In genomic region chr15:64153480-64154367, GRCh38 we compare ENCODE assay signal across 8 cellular contexts. TPM values are rescaled to one million over a fixed set of nuclear protein-coding genes. Genes with fewer than 3 reads are reported as not detected.
A peak's percentile ranks its signal among the peaks of the same experiment; 100 is the strongest.
DNase-seq lines count a peak whose midpoint lies in the region; ATAC-seq and TF ChIP-seq lines count a peak whose summit lies in the region.

No MANE protein-coding gene starts in this region.

- intact Hi-C loops in activated B cell treated with CpG ODN at 0.5 μM for 24 hours (cut with micrococcal nuclease): loop anchor here (1.0 to 10.0 kb wide), 13 partner anchors 9 to 1133 kb away; partner anchors contain the start of genes CIAO2A, HERC1, PARP16 and PPIB

- CTCF ChIA-PET in activated B cell treated with CpG ODN at 0.5 μM for 24 hours (lab: Charles Lee): interaction anchor here (0.5 to 3.3 kb wide), 21 partner anchors 9 to 544 kb away, joined by 3 to 37 read pairs (median 5); partner anchors contain the start of genes CIAO2A, PPIB and TRIP4

- H3K9me3 Mint-ChIP-seq in activated B cell treated with CpG ODN at 0.5 μM for 24 hours: no peaks in the 10 kb centered on the region

- no peaks in the 10 kb centered on the region for H3K27me3 Mint-ChIP-seq in activated B cell treated with CpG ODN at 0.5 μM for 24 hours

- peaks cover 69% of the 10 kb centered on the region for H3K4me1 Mint-ChIP-seq in activated B cell treated with CpG ODN at 0.5 μM for 24 hours

- TF ChIP-seq CTCF in activated B cell treated with CpG ODN at 0.5 μM for 24 hours (IDR thresholded peaks at IDR 0.05) (peak; percentile 61), cardiac fibroblast (IDR thresholded peaks at IDR 0.05; ENCODE audit: low read depth, low read length) (peak; percentile 99), kidney epithelial cell (IDR thresholded peaks at IDR 0.05; ENCODE audit: insufficient read depth, low read length, poor library complexity, severe bottlenecking) (peak; percentile 99)

- ATAC-seq in GM19025 (IDR thresholded peaks at IDR 0.05; ENCODE audit: low read depth, unreplicated experiment): peak; percentile 47
- ATAC-seq in HG03196 (IDR thresholded peaks at IDR 0.05; ENCODE audit: unreplicated experiment): peak; percentile 55
- ATAC-seq in activated B cell treated with CpG ODN at 0.5 μM for 24 hours (ENCODE audit: low read depth): peak; percentile 80

- peaks cover 44% of the 10 kb centered on the region for H3K36me3 Mint-ChIP-seq in activated B cell treated with CpG ODN at 0.5 μM for 24 hours (ENCODE audit: low read depth)

- H3K4me3 ChIP-seq in cardiac fibroblast (replicated peaks in 1 of 2; ENCODE audit: low read depth in 2 of 2, low read length in 2 of 2): no peak overlapping the region
- H3K4me3 ChIP-seq in kidney epithelial cell (ENCODE audit: low read depth, low read length): no peak overlapping the region

- H3K4me3 Mint-ChIP-seq in activated B cell treated with CpG ODN at 0.5 μM for 24 hours: peak overlapping the region; percentile 86

- peaks cover 15% of the 10 kb centered on the region for H3K27me3 ChIP-seq in kidney epithelial cell (ENCODE audit: control insufficient read depth, insufficient read depth, low read length)

- H3K36me3 ChIP-seq in kidney epithelial cell (ENCODE audit: control insufficient read depth, insufficient read depth, low read length): peaks cover 4% of the 10 kb centered on the region

- POLR2A ChIA-PET in activated B cell treated with CpG ODN at 0.5 μM for 24 hours (lab: Charles Lee): interaction anchor here (0.6 to 6.9 kb wide), 17 partner anchors 9 to 603 kb away, joined by 3 to 124 read pairs (median 4); partner anchors contain the start of genes CIAO2A, PPIB and SNX1

- peak overlapping the region; percentile 91 for H3K27ac Mint-ChIP-seq in activated B cell treated with CpG ODN at 0.5 μM for 24 hours

- DNase-seq in AG20443 (ENCODE audit: low spot score) (peak; percentile 96), NCI-H345 (lab: John Stamatoyannopoulos, UW) (peak; percentile 86), activated B cell treated with CpG ODN at 0.5 μM for 24 hours (peak; percentile 92), cardiac fibroblast (ENCODE audit: low read depth in 2 of 2) (peak; percentile 87 to 91), kidney epithelial cell (ENCODE audit: low read depth) (peak; percentile 39)
- DNase-seq in stimulated activated CD4-positive, alpha-beta T cell treated with anti-CD3 and anti-CD28 coated beads, Interleukin-1b, Interleukin-23, amount 100 ng/mL, for 24 hours (ENCODE audit: low read depth in 4 of 4, low spot score in 1 of 4): peak; percentile 86 to 92 (median 89)

RNA-seq across cellular contexts. Expression of gene SNX22, which starts 2.2 kb away (rescaled TPM):
- 41.7 and 46.2 TPM in 2 replicates for total RNA-seq in activated B cell treated with CpG ODN at 0.5 μM for 24 hours
- total RNA-seq in kidney epithelial cell: 0.14 and 1.0 TPM in 2 replicates

RNA-seq across cellular contexts. Expression of gene PPIB, which starts 9.1 kb away (rescaled TPM):
- total RNA-seq in activated B cell treated with CpG ODN at 0.5 μM for 24 hours (225 and 227 TPM in 2 replicates), kidney epithelial cell (707 and 736 TPM in 2 replicates)

RNA-seq across cellular contexts. Expression of gene SNX1, which starts 57.9 kb away (rescaled TPM):
- 137 and 138 TPM in 2 replicates for total RNA-seq in activated B cell treated with CpG ODN at 0.5 μM for 24 hours
- total RNA-seq in kidney epithelial cell: 31.4 and 38.1 TPM in 2 replicates

Comparison
In these comparisons a context has a peak if more than half of its experiments do, and no peak if none do; other contexts are left out.
1. DNase-seq: peak in every context shown above with its lines; median percentile 96 in AG20443; 92 in activated B cell treated with CpG ODN at 0.5 μM for 24 hours; 89 in cardiac fibroblast; 89 in stimulated activated CD4-positive, alpha-beta T cell treated with anti-CD3 and anti-CD28 coated beads, Interleukin-1b, Interleukin-23, amount 100 ng/mL, for 24 hours; 86 in NCI-H345; 39 in kidney epithelial cell.
2. RNA of gene SNX22, which starts 2.2 kb away (total RNA-seq): 41.7 to 46.2 TPM in activated B cell treated with CpG ODN at 0.5 μM for 24 hours; 0.14 to 1.0 TPM in kidney epithelial cell; every median in the first group is over 10 times any median in the second.
3. Peak in every context shown above with its lines, with median percentiles within 50 percentile points of each other: ATAC-seq and CTCF ChIP-seq.